ENCODE assay signal across 12 cellular contexts in genomic region chr4:141705747-141706377, GRCh38.
DNase-seq lines count a peak whose midpoint lies in the region; ATAC-seq lines count a peak whose summit lies in the region.
"Had no signal": no experiment of that assay in that cellular context is flagged by ENCODE, and none has a peak within 500 bp of the region (broad histone marks: within the 10 kb centered on the region; RNA-seq: fewer than 3 reads in every experiment).

No MANE protein-coding gene starts in this region.

- H3K4me1 Mint-ChIP-seq in IgD-negative memory B cell: peaks cover 17 to 41% (median 35%) of the 10 kb centered on the region in 3 donors
- peaks cover 54% of the 10 kb centered on the region for H3K4me1 Mint-ChIP-seq in stimulated activated effector memory CD8-positive, alpha-beta T cell treated with anti-CD3 and anti-CD28 coated beads, Interleukin-12 subunit alpha, Interleukin-12 subunit beta, amount 100 ng/mL, for 72 hours
- H3K4me1 Mint-ChIP-seq in activated T-cell treated with anti-CD3 and anti-CD28 coated beads, Interleukin-2, amount 50 U/mL, for 72 hours (ENCODE audit: low read depth): no peaks in the 10 kb centered on the region
- H3K4me1 Mint-ChIP-seq in activated T-helper 2 cell treated with anti-CD3 and anti-CD28 coated beads, Interferon-gamma antibody, Interleukin-2, Interleukin-4, amounts not matched to agents 10 μg/mL and 5 μg/mL and 100 μg/mL, durations not matched to agents 14 hours and 24 hours and 36 hours (ENCODE audit: low read depth): peaks cover 3% of the 10 kb centered on the region

- H3K9me3 Mint-ChIP-seq in IgD-negative memory B cell: peaks cover 0 to 8% (median 0%) of the 10 kb centered on the region in 3 donors
- H3K9me3 Mint-ChIP-seq in stimulated activated effector memory CD8-positive, alpha-beta T cell treated with anti-CD3 and anti-CD28 coated beads, Interleukin-12 subunit alpha, Interleukin-12 subunit beta, amount 100 ng/mL, for 72 hours: peaks cover 3% of the 10 kb centered on the region
- peaks cover 0 to 6% of the 10 kb centered on the region in 2 donors for H3K9me3 Mint-ChIP-seq in activated T-cell treated with anti-CD3 and anti-CD28 coated beads, Interleukin-2, amount 50 U/mL, for 72 hours
- no peaks in the 10 kb centered on the region for H3K9me3 Mint-ChIP-seq in activated T-helper 2 cell treated with anti-CD3 and anti-CD28 coated beads, Interferon-gamma antibody, Interleukin-2, Interleukin-4, amounts not matched to agents 10 μg/mL and 5 μg/mL and 100 μg/mL, durations not matched to agents 14 hours and 24 hours and 36 hours

- peaks cover 7% of the 10 kb centered on the region for H3K36me3 Mint-ChIP-seq in IgD-negative memory B cell
- H3K36me3 Mint-ChIP-seq in stimulated activated effector memory CD8-positive, alpha-beta T cell treated with anti-CD3 and anti-CD28 coated beads, Interleukin-12 subunit alpha, Interleukin-12 subunit beta, amount 100 ng/mL, for 72 hours: no peaks in the 10 kb centered on the region
- H3K36me3 Mint-ChIP-seq in activated T-cell treated with anti-CD3 and anti-CD28 coated beads, Interleukin-2, amount 50 U/mL, for 72 hours (ENCODE audit: insufficient read depth in 2 of 2): no peaks in the 10 kb centered on the region
- H3K36me3 Mint-ChIP-seq in activated T-helper 2 cell treated with anti-CD3 and anti-CD28 coated beads, Interferon-gamma antibody, Interleukin-2, Interleukin-4, amounts not matched to agents 10 μg/mL and 5 μg/mL and 100 μg/mL, durations not matched to agents 14 hours and 24 hours and 36 hours (ENCODE audit: low read depth): no peaks in the 10 kb centered on the region

- intact Hi-C loops in activated T-helper 2 cell treated with anti-CD3 and anti-CD28 coated beads, Interferon-gamma antibody, Interleukin-2, Interleukin-4, amounts not matched to agents 10 μg/mL and 5 μg/mL and 100 μg/mL, durations not matched to agents 14 hours and 24 hours and 36 hours (cut with micrococcal nuclease): loop anchor here (5.0 kb wide), 1 partner anchor 66 kb away; no protein-coding TSS in a partner anchor

- H3K27me3 Mint-ChIP-seq in IgD-negative memory B cell: no peaks in the 10 kb centered on the region
- no peaks in the 10 kb centered on the region for H3K27me3 Mint-ChIP-seq in activated T-cell treated with anti-CD3 and anti-CD28 coated beads, Interleukin-2, amount 50 U/mL, for 72 hours (ENCODE audit: low read depth)
- no peaks in the 10 kb centered on the region for H3K27me3 Mint-ChIP-seq in activated T-helper 2 cell treated with anti-CD3 and anti-CD28 coated beads, Interferon-gamma antibody, Interleukin-2, Interleukin-4, amounts not matched to agents 10 μg/mL and 5 μg/mL and 100 μg/mL, durations not matched to agents 14 hours and 24 hours and 36 hours (ENCODE audit: low read depth)

- peak; percentile 55 for ATAC-seq in HG02884 (IDR thresholded peaks at IDR 0.05; ENCODE audit: unreplicated experiment)
- ATAC-seq in stimulated activated effector memory CD8-positive, alpha-beta T cell treated with anti-CD3 and anti-CD28 coated beads, Interleukin-12 subunit alpha, Interleukin-12 subunit beta, amount 100 ng/mL, for 72 hours: no peak
- ATAC-seq in activated T-cell treated with anti-CD3 and anti-CD28 coated beads, Interleukin-2, amount 50 U/mL, for 72 hours (replicated peaks in 1 of 2): no peak
- ATAC-seq: HCT116 had no signal

- DNase-seq in NOMO-1 treated with DMSO at 0.1 percent for 48 hours (lab: John Stamatoyannopoulos, UW; ENCODE audit: unreplicated experiment): peak; percentile 14
- DNase-seq in NOMO-1 treated with dmso at 0.1 percent for 144 hours (lab: John Stamatoyannopoulos, UW; ENCODE audit: unreplicated experiment): no peak
- no peak for DNase-seq in stimulated activated effector memory CD8-positive, alpha-beta T cell treated with anti-CD3 and anti-CD28 coated beads, Interleukin-12 subunit alpha, Interleukin-12 subunit beta, amount 100 ng/mL, for 72 hours (ENCODE audit: low spot score in 2 of 2)
- DNase-seq in stimulated activated CD4-positive, alpha-beta T cell treated with anti-CD3 and anti-CD28 coated beads, Interleukin-4, amount 100 ng/mL, for 4 hours: no peak
- DNase-seq in activated T-cell treated with anti-CD3 and anti-CD28 coated beads, Interleukin-2, amount 50 U/mL, for 72 hours: no peak
- no peak for DNase-seq in activated T-helper 2 cell treated with anti-CD3 and anti-CD28 coated beads, Interferon-gamma antibody, Interleukin-2, Interleukin-4, amounts not matched to agents 10 μg/mL and 5 μg/mL and 100 μg/mL, durations not matched to agents 14 hours and 24 hours and 36 hours (ENCODE audit: low spot score)
- DNase-seq: effector memory CD4-positive, alpha-beta T cell; GDM1; NCI-H1092 had no signal

- H3K4me3 Mint-ChIP-seq in IgD-negative memory B cell: peak overlapping the region; percentile 24 to 82 (median 34)
- H3K4me3 Mint-ChIP-seq in stimulated activated effector memory CD8-positive, alpha-beta T cell treated with anti-CD3 and anti-CD28 coated beads, Interleukin-12 subunit alpha, Interleukin-12 subunit beta, amount 100 ng/mL, for 72 hours: peak overlapping the region; percentile 16
- no peak overlapping the region for H3K4me3 Mint-ChIP-seq in activated T-cell treated with anti-CD3 and anti-CD28 coated beads, Interleukin-2, amount 50 U/mL, for 72 hours
- no peak overlapping the region for H3K4me3 Mint-ChIP-seq in activated T-helper 2 cell treated with anti-CD3 and anti-CD28 coated beads, Interferon-gamma antibody, Interleukin-2, Interleukin-4, amounts not matched to agents 10 μg/mL and 5 μg/mL and 100 μg/mL, durations not matched to agents 14 hours and 24 hours and 36 hours (ENCODE audit: low read depth)

- peak overlapping the region; percentile 34 to 92 (median 86) for H3K27ac Mint-ChIP-seq in IgD-negative memory B cell
- H3K27ac Mint-ChIP-seq in stimulated activated effector memory CD8-positive, alpha-beta T cell treated with anti-CD3 and anti-CD28 coated beads, Interleukin-12 subunit alpha, Interleukin-12 subunit beta, amount 100 ng/mL, for 72 hours: peak overlapping the region; percentile 12
- H3K27ac Mint-ChIP-seq in activated T-cell treated with anti-CD3 and anti-CD28 coated beads, Interleukin-2, amount 50 U/mL, for 72 hours: no peak overlapping the region
- H3K27ac Mint-ChIP-seq in activated T-helper 2 cell treated with anti-CD3 and anti-CD28 coated beads, Interferon-gamma antibody, Interleukin-2, Interleukin-4, amounts not matched to agents 10 μg/mL and 5 μg/mL and 100 μg/mL, durations not matched to agents 14 hours and 24 hours and 36 hours: no peak overlapping the region

Comparison
In these comparisons a context has a peak if more than half of its experiments do, and no peak if none do; other contexts are left out.
1. H3K27ac Mint-ChIP-seq: peak in IgD-negative memory B cell (3 of 3) and stimulated activated effector memory CD8-positive, alpha-beta T cell treated with anti-CD3 and anti-CD28 coated beads, Interleukin-12 subunit alpha, Interleukin-12 subunit beta, amount 100 ng/mL, for 72 hours (single experiment); none in activated T-cell treated with anti-CD3 and anti-CD28 coated beads, Interleukin-2, amount 50 U/mL, for 72 hours (single experiment) and activated T-helper 2 cell treated with anti-CD3 and anti-CD28 coated beads, Interferon-gamma antibody, Interleukin-2, Interleukin-4, amounts not matched to agents 10 μg/mL and 5 μg/mL and 100 μg/mL, durations not matched to agents 14 hours and 24 hours and 36 hours (single experiment).
2. H3K4me3 Mint-ChIP-seq: peak in IgD-negative memory B cell (4 of 4) and stimulated activated effector memory CD8-positive, alpha-beta T cell treated with anti-CD3 and anti-CD28 coated beads, Interleukin-12 subunit alpha, Interleukin-12 subunit beta, amount 100 ng/mL, for 72 hours (single experiment); none in activated T-cell treated with anti-CD3 and anti-CD28 coated beads, Interleukin-2, amount 50 U/mL, for 72 hours (0 of 2) and activated T-helper 2 cell treated with anti-CD3 and anti-CD28 coated beads, Interferon-gamma antibody, Interleukin-2, Interleukin-4, amounts not matched to agents 10 μg/mL and 5 μg/mL and 100 μg/mL, durations not matched to agents 14 hours and 24 hours and 36 hours (single experiment).